23 cellular contexts compared by ENCODE assay signal in genomic region chr10:96578022-96578421, GRCh38. TPM values are rescaled to one million over a fixed set of nuclear protein-coding genes. Genes with fewer than 3 reads are reported as not detected.
DNase-seq lines count a peak whose midpoint lies in the region; ATAC-seq and TF ChIP-seq lines count a peak whose summit lies in the region.
"Had no signal": no experiment of that assay in that cellular context is flagged by ENCODE, and none has a peak within 500 bp of the region (broad histone marks: within the 10 kb centered on the region; RNA-seq: fewer than 3 reads in every experiment).

No MANE protein-coding gene starts in this region.

- H3K27ac Mint-ChIP-seq in natural killer cell: peak overlapping the region; percentile 5 to 29
- no peak overlapping the region for H3K27ac Mint-ChIP-seq in natural killer cell treated with Interleukin-12 subunit alpha and Interleukin-12 subunit beta and Interleukin-15 and Interleukin-18, amount 100 ng/mL, for 72 hours
- peak overlapping the region in 2 of 7 donors; percentile 5 to 48 for H3K27ac Mint-ChIP-seq in CD4-positive, alpha-beta memory T cell

- H3K4me1 Mint-ChIP-seq in natural killer cell: peaks cover 69 to 82% of the 10 kb centered on the region in 2 donors
- peaks cover 44 to 57% of the 10 kb centered on the region in 2 donors for H3K4me1 Mint-ChIP-seq in natural killer cell treated with Interleukin-12 subunit alpha and Interleukin-12 subunit beta and Interleukin-15 and Interleukin-18, amount 100 ng/mL, for 72 hours (ENCODE audit: low read depth in 2 of 2)
- H3K4me1 Mint-ChIP-seq in CD4-positive, alpha-beta memory T cell: peaks cover 55 to 91% (median 74%) of the 10 kb centered on the region in 4 donors

- CTCF ChIA-PET in CD4-positive, alpha-beta memory T cell (lab: Charles Lee; ENCODE audit: partially characterized antibody): no interaction called here

- H3K4me3 Mint-ChIP-seq in natural killer cell: peak overlapping the region; percentile 4
- H3K4me3 Mint-ChIP-seq in natural killer cell treated with Interleukin-12 subunit alpha and Interleukin-12 subunit beta and Interleukin-15 and Interleukin-18, amount 100 ng/mL, for 72 hours: no peak overlapping the region
- H3K4me3 Mint-ChIP-seq in CD4-positive, alpha-beta memory T cell: peak overlapping the region in 3 of 8 donors; percentile 3 to 56 (median 43)

- no peaks in the 10 kb centered on the region for H3K36me3 Mint-ChIP-seq in natural killer cell
- H3K36me3 Mint-ChIP-seq in natural killer cell treated with Interleukin-12 subunit alpha and Interleukin-12 subunit beta and Interleukin-15 and Interleukin-18, amount 100 ng/mL, for 72 hours: peaks cover 10% of the 10 kb centered on the region
- H3K36me3 Mint-ChIP-seq in CD4-positive, alpha-beta memory T cell: peaks cover 33 to 40% of the 10 kb centered on the region in 2 donors

- H3K9me3 Mint-ChIP-seq in natural killer cell: no peaks in the 10 kb centered on the region
- no peaks in the 10 kb centered on the region for H3K9me3 Mint-ChIP-seq in natural killer cell treated with Interleukin-12 subunit alpha and Interleukin-12 subunit beta and Interleukin-15 and Interleukin-18, amount 100 ng/mL, for 72 hours
- H3K9me3 Mint-ChIP-seq in CD4-positive, alpha-beta memory T cell: peaks cover 0 to 2% (median 0%) of the 10 kb centered on the region in 8 donors

- TF ChIP-seq CTCF in natural killer cell (IDR thresholded peaks at IDR 0.05) (no peak), colonic mucosa (IDR thresholded peaks at IDR 0.05) (no peak), mucosa of descending colon (IDR thresholded peaks at IDR 0.05) (no peak), vagina (IDR thresholded peaks at IDR 0.05) (no peak)

- peak overlapping the region; percentile 35 for H3K27ac ChIP-seq in colonic mucosa
- no peak overlapping the region for H3K27ac ChIP-seq in CD4-positive, alpha-beta memory T cell (ENCODE audit: low read depth, low read length)
- H3K27ac ChIP-seq in vagina: no peak overlapping the region
- H3K27ac ChIP-seq: dorsolateral prefrontal cortex, SJCRH30, thyroid gland had no signal

- no peak for DNase-seq in natural killer cell
- no peak for DNase-seq in natural killer cell treated with Interleukin-12 subunit alpha and Interleukin-12 subunit beta and Interleukin-15 and Interleukin-18, amount 100 ng/mL, for 72 hours (ENCODE audit: low spot score)
- DNase-seq in colonic mucosa: no peak
- DNase-seq in mucosa of descending colon: no peak
- DNase-seq in CD4-positive, alpha-beta memory T cell: no peak
- DNase-seq in vagina (ENCODE audit: extremely low spot score in 2 of 2): no peak
- DNase-seq in LoVo (ENCODE audit: low spot score): no peak
- DNase-seq in 8988T: no peak
- DNase-seq: ACHN; activated CD4-positive, CD25-positive, alpha-beta regulatory T cell treated with anti-CD3 and anti-CD28 coated beads, Interleukin-2, amount 50 U/mL, for 72 hours; activated effector memory CD4-positive, alpha-beta T cell treated with anti-CD3 and anti-CD28 coated beads, Interleukin-2, amount 50 U/mL, for 16 hours; BE2C; DND-41; dorsolateral prefrontal cortex; head of caudate nucleus; KG1; NCI-H1417 treated with DMSO at 0.1 percent for 48 hours; NCI-H345; NCI-H774; nucleus accumbens; SJCRH30; stimulated activated naive CD8-positive, alpha-beta T cell treated with anti-CD3 and anti-CD28 coated beads, Interleukin-15, Interleukin-2, amounts not matched to agents 100 U/mL and 50 U/mL, for 24 hours; thyroid gland had no signal

- H3K4me1 ChIP-seq in colonic mucosa: peaks cover 12% of the 10 kb centered on the region
- peaks cover 55% of the 10 kb centered on the region for H3K4me1 ChIP-seq in mucosa of descending colon (ENCODE audit: low read depth)
- peaks cover 66% of the 10 kb centered on the region for H3K4me1 ChIP-seq in CD4-positive, alpha-beta memory T cell (ENCODE audit: insufficient read depth, low read length)
- H3K4me1 ChIP-seq in vagina: peaks cover 63% of the 10 kb centered on the region
- H3K4me1 ChIP-seq: BE2C, SJCRH30 had no signal

- H3K36me3 ChIP-seq in colonic mucosa (no peaks in the 10 kb centered on the region), mucosa of descending colon (ENCODE audit: low read depth) (no peaks in the 10 kb centered on the region), vagina (no peaks in the 10 kb centered on the region)
- H3K36me3 ChIP-seq in CD4-positive, alpha-beta memory T cell (ENCODE audit: insufficient read depth, low read length): peaks cover 3% of the 10 kb centered on the region

- H3K9me3 ChIP-seq in colonic mucosa: no peaks in the 10 kb centered on the region
- no peaks in the 10 kb centered on the region for H3K9me3 ChIP-seq in mucosa of descending colon
- H3K9me3 ChIP-seq in CD4-positive, alpha-beta memory T cell (ENCODE audit: control insufficient read depth in 1 of 2, low read length in 2 of 2): no peaks in the 10 kb centered on the region
- H3K9me3 ChIP-seq in vagina: no peaks in the 10 kb centered on the region
- H3K9me3 ChIP-seq: BE2C, SJCRH30, thyroid gland had no signal

- intact Hi-C loops in natural killer cell (cut with micrococcal nuclease) (no loop called here), colonic mucosa (cut with DNase I) (no loop called here), mucosa of descending colon (cut with DNase I, micrococcal nuclease) (no loop called here), vagina (cut with DNase I) (no loop called here)
- intact Hi-C loops in CD4-positive, alpha-beta memory T cell (cut with micrococcal nuclease): no loop called here

- H3K27me3 ChIP-seq in colonic mucosa: no peaks in the 10 kb centered on the region
- H3K27me3 ChIP-seq in CD4-positive, alpha-beta memory T cell (ENCODE audit: insufficient read depth, low read length): no peaks in the 10 kb centered on the region
- no peaks in the 10 kb centered on the region for H3K27me3 ChIP-seq in vagina
- H3K27me3 ChIP-seq: BE2C, dorsolateral prefrontal cortex, SJCRH30, thyroid gland had no signal

- no peaks in the 10 kb centered on the region for H3K27me3 Mint-ChIP-seq in natural killer cell (ENCODE audit: low read depth in 2 of 2)
- no peaks in the 10 kb centered on the region for H3K27me3 Mint-ChIP-seq in natural killer cell treated with Interleukin-12 subunit alpha and Interleukin-12 subunit beta and Interleukin-15 and Interleukin-18, amount 100 ng/mL, for 72 hours
- no peaks in the 10 kb centered on the region for H3K27me3 Mint-ChIP-seq in CD4-positive, alpha-beta memory T cell

- ATAC-seq in natural killer cell (no peak), mucosa of descending colon (peak; percentile 47)
- no peak for ATAC-seq in natural killer cell treated with Interleukin-12 subunit alpha and Interleukin-12 subunit beta and Interleukin-15 and Interleukin-18, amount 100 ng/mL, for 72 hours
- ATAC-seq: stimulated activated naive CD8-positive, alpha-beta T cell treated with anti-CD3 and anti-CD28 coated beads, Interleukin-15, Interleukin-2, amounts not matched to agents 100 U/mL and 50 U/mL, for 24 hours had no signal

- H3K9ac ChIP-seq in colonic mucosa (ENCODE audit: low read depth in 2 of 2, low read length in 2 of 2): no peak overlapping the region

- POLR2A ChIA-PET in CD4-positive, alpha-beta memory T cell (lab: Charles Lee; ENCODE audit: partially characterized antibody): no interaction called here

- TF ChIP-seq POLR2A in vagina (IDR thresholded peaks at IDR 0.05): no peak

- H3K4me3 ChIP-seq in colonic mucosa (no peak overlapping the region), mucosa of descending colon (no peak overlapping the region), vagina (no peak overlapping the region)
- no peak overlapping the region for H3K4me3 ChIP-seq in CD4-positive, alpha-beta memory T cell (ENCODE audit: low read length in 2 of 2)
- H3K4me3 ChIP-seq: dorsolateral prefrontal cortex, SJCRH30, thyroid gland had no signal

RNA-seq across cellular contexts. Expression of gene TM9SF3, which starts 8.8 kb away (rescaled TPM):
- total RNA-seq in natural killer cell: 100 to 1,000 TPM; 113 to 119 (median 117) TPM
- 100 to 1,000 TPM in 1 of 2 donors, 10 to 100 TPM in 1; 73.0 to 104 TPM for total RNA-seq in natural killer cell treated with Interleukin-12 subunit alpha and Interleukin-12 subunit beta and Interleukin-15 and Interleukin-18, amount 100 ng/mL, for 72 hours
- total RNA-seq in colonic mucosa: 100 to 1,000 TPM; 285 to 392 TPM
- 100 to 1,000 TPM; 188 to 241 (median 212) TPM for total RNA-seq in mucosa of descending colon
- total RNA-seq in CD4-positive, alpha-beta memory T cell: 100 to 1,000 TPM; 109 to 110 TPM
- polyA plus RNA-seq in CD4-positive, alpha-beta memory T cell: 100 to 1,000 TPM in 1 of 2 donors, 10 to 100 TPM in 1; 74.7 to 125 TPM
- 58.4 TPM for total RNA-seq in vagina

Comparison
In these comparisons a context has a peak if more than half of its experiments do, and no peak if none do; other contexts are left out.
1. H3K27ac Mint-ChIP-seq: peak in natural killer cell (2 of 2); none in natural killer cell treated with Interleukin-12 subunit alpha and Interleukin-12 subunit beta and Interleukin-15 and Interleukin-18, amount 100 ng/mL, for 72 hours (0 of 2).